In genomic region chr22:49415219-49415951, GRCh38 we compare ENCODE assay signal across 16 cellular contexts.
"Had no signal": no experiment of that assay in that cellular context is flagged by ENCODE, and none has a peak within 500 bp of the region (broad histone marks: within the 10 kb centered on the region; RNA-seq: fewer than 3 reads in every experiment).

No MANE protein-coding gene starts in this region.

- H3K9me3 ChIP-seq: psoas muscle, right lobe of liver had no signal

- H3K27ac ChIP-seq: epithelial cell of prostate, gastroesophageal sphincter, hepatocyte, psoas muscle, right lobe of liver, tibial nerve had no signal

- H3K4me1 Mint-ChIP-seq: activated naive CD4-positive, alpha-beta T cell treated with anti-CD3 and anti-CD28 coated beads, Interleukin-2, amount 50 U/mL, for 24 hours; stimulated activated naive B cell treated with anti-CD40 and anti-IgM and Interleukin-4, amounts not matched to agents 10 μg/mL and 1 μg/mL and 100 μg/mL, for 72 hours had no signal

- H3K4me3 Mint-ChIP-seq: activated naive CD4-positive, alpha-beta T cell treated with anti-CD3 and anti-CD28 coated beads, Interleukin-2, amount 50 U/mL, for 24 hours; naive thymus-derived CD4-positive, alpha-beta T cell; stimulated activated naive B cell treated with anti-CD40 and anti-IgM and Interleukin-4, amounts not matched to agents 10 μg/mL and 1 μg/mL and 100 μg/mL, for 72 hours; T-helper 2 cell treated with Interferon-gamma antibody and Interleukin-4, amounts not matched to agents 5 μg/mL and 100 μg/mL, for 36 hours had no signal

- ATAC-seq: activated CD4-positive, CD25-positive, alpha-beta regulatory T cell treated with anti-CD3 and anti-CD28 coated beads, Interleukin-2, amount 50 U/mL, for 24 hours; gastroesophageal sphincter; naive thymus-derived CD4-positive, alpha-beta T cell; psoas muscle; right lobe of liver; stimulated activated naive B cell treated with anti-CD40 and anti-IgM and Interleukin-4, amounts not matched to agents 10 μg/mL and 1 μg/mL and 100 μg/mL, for 72 hours had no signal

- H3K27ac Mint-ChIP-seq: activated naive CD4-positive, alpha-beta T cell treated with anti-CD3 and anti-CD28 coated beads, Interleukin-2, amount 50 U/mL, for 24 hours; activated T-helper 2 cell treated with anti-CD3 and anti-CD28 coated beads, Interferon-gamma antibody, Interleukin-2, Interleukin-4, amounts not matched to agents 10 μg/mL and 5 μg/mL and 100 μg/mL, durations not matched to agents 14 hours and 24 hours and 36 hours; naive thymus-derived CD4-positive, alpha-beta T cell; stimulated activated naive B cell treated with anti-CD40 and anti-IgM and Interleukin-4, amounts not matched to agents 10 μg/mL and 1 μg/mL and 100 μg/mL, for 72 hours; T-helper 2 cell treated with Interferon-gamma antibody and Interleukin-4, amounts not matched to agents 5 μg/mL and 100 μg/mL, for 36 hours had no signal

- DNase-seq: amniotic stem cell; effector memory CD4-positive, alpha-beta T cell; naive thymus-derived CD4-positive, alpha-beta T cell; psoas muscle; stimulated activated CD4-positive, alpha-beta T cell treated with anti-CD3 and anti-CD28 coated beads, Interleukin-2, amount 100 ng/mL, for 24 hours; stimulated activated naive B cell treated with anti-CD40 and anti-IgM and Interleukin-4, amounts not matched to agents 10 μg/mL and 1 μg/mL and 100 μg/mL, for 72 hours had no signal

- H3K27me3 ChIP-seq: right lobe of liver, tibial nerve had no signal

- H3K36me3 Mint-ChIP-seq: activated naive CD4-positive, alpha-beta T cell treated with anti-CD3 and anti-CD28 coated beads, Interleukin-2, amount 50 U/mL, for 24 hours; brain; naive thymus-derived CD4-positive, alpha-beta T cell had no signal

- H3K9me3 Mint-ChIP-seq: activated naive CD4-positive, alpha-beta T cell treated with anti-CD3 and anti-CD28 coated beads, Interleukin-2, amount 50 U/mL, for 24 hours; activated T-helper 2 cell treated with anti-CD3 and anti-CD28 coated beads, Interferon-gamma antibody, Interleukin-2, Interleukin-4, amounts not matched to agents 10 μg/mL and 5 μg/mL and 100 μg/mL, durations not matched to agents 14 hours and 24 hours and 36 hours; stimulated activated naive B cell treated with anti-CD40 and anti-IgM and Interleukin-4, amounts not matched to agents 10 μg/mL and 1 μg/mL and 100 μg/mL, for 72 hours; T-helper 2 cell treated with Interferon-gamma antibody and Interleukin-4, amounts not matched to agents 5 μg/mL and 100 μg/mL, for 36 hours had no signal

- H3K36me3 ChIP-seq: gastroesophageal sphincter, right lobe of liver, tibial nerve had no signal

- H3K4me1 ChIP-seq: gastroesophageal sphincter, psoas muscle, right lobe of liver, tibial nerve had no signal

- H3K4me3 ChIP-seq: gastroesophageal sphincter, hepatocyte, psoas muscle, right lobe of liver, tibial nerve had no signal
